Comparison of ENCODE assay signal across 8 cellular contexts in the genomic region with DNA sequence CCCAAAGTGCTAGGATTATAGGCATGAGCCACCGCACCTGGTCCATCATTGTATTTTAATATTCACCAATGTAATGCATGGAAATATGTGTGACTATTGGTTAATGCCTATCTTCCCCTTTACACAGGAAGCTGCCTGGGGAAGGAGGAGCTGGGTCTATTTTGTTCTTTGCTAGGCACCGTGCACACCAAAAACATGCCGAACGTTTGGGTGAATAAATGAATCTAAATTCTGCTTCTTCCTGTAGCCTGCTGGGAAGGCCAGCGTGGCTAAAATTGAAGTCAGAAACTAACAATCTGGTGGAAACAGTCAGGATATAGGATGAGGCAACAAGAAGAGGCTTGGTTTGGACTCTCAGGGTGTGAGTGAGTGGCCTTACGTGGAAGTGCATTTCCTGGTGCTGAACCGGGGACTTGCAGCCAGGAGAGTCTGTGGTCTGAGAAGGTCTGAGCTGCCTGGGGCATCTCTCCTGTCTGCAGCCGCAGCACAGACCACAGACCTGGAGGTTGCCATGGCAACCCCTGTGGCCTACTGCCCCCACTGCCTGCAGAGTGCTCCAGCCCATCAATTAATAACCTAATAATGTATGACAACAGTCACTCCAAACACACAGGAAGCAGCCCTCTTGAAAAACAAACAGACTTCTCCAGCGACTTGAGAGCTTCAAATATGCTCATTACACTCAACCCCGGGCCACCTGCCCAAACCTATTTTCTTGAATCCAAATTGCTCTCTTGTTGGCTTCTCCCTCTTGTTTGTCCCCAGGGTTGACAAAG. TPM values are rescaled to one million over a fixed set of nuclear protein-coding genes. Genes with fewer than 3 reads are reported as not detected.
A peak's percentile ranks its signal among the peaks of the same experiment; 100 is the strongest.
DNase-seq lines count a peak whose midpoint lies in the region; ATAC-seq and TF ChIP-seq lines count a peak whose summit lies in the region.

No MANE protein-coding gene starts in this region.

- TF ChIP-seq CTCF in CD14-positive monocyte (IDR thresholded peaks at IDR 0.05) (no peak), epithelial cell of esophagus (IDR thresholded peaks at IDR 0.05; ENCODE audit: insufficient read depth, low read depth, low read length, missing control alignments) (no peak), type B pancreatic cell (conservative IDR thresholded peaks at IDR 0.05) (peak; percentile 32), right atrium auricular region (IDR thresholded peaks at IDR 0.05) (no peak)

- H3K9me3 ChIP-seq in right atrium auricular region = no peaks in the 10 kb centered on the region

- H3K36me3 Mint-ChIP-seq in CD14-positive monocyte = peaks cover 0 to 4% of the 10 kb centered on the region in 2 donors
- no peaks in the 10 kb centered on the region for H3K36me3 Mint-ChIP-seq in type B pancreatic cell

- ATAC-seq in GM18498 (IDR thresholded peaks at IDR 0.05; ENCODE audit: unreplicated experiment) (peak; percentile 91), HG02610 (IDR thresholded peaks at IDR 0.05; ENCODE audit: unreplicated experiment) (peak; percentile 87)

- H3K4me1 Mint-ChIP-seq in CD14-positive monocyte (peaks cover 35% of the 10 kb centered on the region), type B pancreatic cell (ENCODE audit: unreplicated experiment) (peaks cover 17% of the 10 kb centered on the region)

- H3K27me3 Mint-ChIP-seq in CD14-positive monocyte (ENCODE audit: low read depth in 3 of 3) = peaks cover 25 to 29% (median 25%) of the 10 kb centered on the region in 3 donors
- peaks cover 20% of the 10 kb centered on the region for H3K27me3 Mint-ChIP-seq in type B pancreatic cell

- peak overlapping the region; percentile 39 to 82 for H3K4me3 Mint-ChIP-seq in CD14-positive monocyte
- peak overlapping the region; percentile 64 for H3K4me3 Mint-ChIP-seq in type B pancreatic cell

- no peaks in the 10 kb centered on the region for H3K36me3 ChIP-seq in right atrium auricular region

- H3K9me3 Mint-ChIP-seq in CD14-positive monocyte = peaks cover 0 to 5% (median 0%) of the 10 kb centered on the region in 7 donors
- peaks cover 5% of the 10 kb centered on the region for H3K9me3 Mint-ChIP-seq in type B pancreatic cell

- no peak overlapping the region for H3K4me3 ChIP-seq in epithelial cell of esophagus (ENCODE audit: low read length)
- no peak overlapping the region for H3K4me3 ChIP-seq in right atrium auricular region

- H3K27me3 ChIP-seq in right atrium auricular region = no peaks in the 10 kb centered on the region

- H3K4me1 ChIP-seq in right atrium auricular region = peaks cover 0 to 27% of the 10 kb centered on the region in 2 donors

- no peak for DNase-seq in CD14-positive monocyte (ENCODE audit: low spot score)
- peak; percentile 68 for DNase-seq in MV-4-11 (lab: John Stamatoyannopoulos, UW)
- peak; percentile 70 for DNase-seq in SKM-1 (lab: John Stamatoyannopoulos, UW; ENCODE audit: unreplicated experiment)
- DNase-seq in epithelial cell of esophagus (ENCODE audit: low read depth) = peak; percentile 60
- no peak for DNase-seq in type B pancreatic cell (ENCODE audit: extremely low spot score, unreplicated experiment)
- no peak for DNase-seq in right atrium auricular region (ENCODE audit: low spot score)

- peak overlapping the region; percentile 81 to 93 (median 85) for H3K27ac Mint-ChIP-seq in CD14-positive monocyte
- H3K27ac Mint-ChIP-seq in type B pancreatic cell = peak overlapping the region; percentile 70

- H3K27ac ChIP-seq in right atrium auricular region = no peak overlapping the region

- intact Hi-C loops in CD14-positive monocyte (cut with micrococcal nuclease) = loop anchor here in 1 of 2 donors (10.0 kb wide), 1 partner anchor 165 kb away; a partner anchor contains a TSS

RNA-seq across cellular contexts. Expression of a gene that starts 5.5 kb away (rescaled TPM):
- under 1 TPM in 1 of 2 donors, not detected in 1; 0.05 TPM for polyA plus RNA-seq in CD14-positive monocyte
- total RNA-seq in type B pancreatic cell (ENCODE audit: low replicate concordance) (0.33 and 0.58 TPM in 2 replicates), right atrium auricular region (1 to 10 TPM in 1 of 2 donors, under 1 TPM in 1; 0.55 to 1.4 TPM)

Comparison
In these comparisons a context has a peak if more than half of its experiments do, and no peak if none do; other contexts are left out.
1. DNase-seq: peak in MV-4-11 (single experiment), SKM-1 (single experiment) and epithelial cell of esophagus (single experiment); none in CD14-positive monocyte (single experiment), type B pancreatic cell (single experiment) and right atrium auricular region (single experiment).